17 cellular contexts compared by ENCODE assay signal in the genomic region with DNA sequence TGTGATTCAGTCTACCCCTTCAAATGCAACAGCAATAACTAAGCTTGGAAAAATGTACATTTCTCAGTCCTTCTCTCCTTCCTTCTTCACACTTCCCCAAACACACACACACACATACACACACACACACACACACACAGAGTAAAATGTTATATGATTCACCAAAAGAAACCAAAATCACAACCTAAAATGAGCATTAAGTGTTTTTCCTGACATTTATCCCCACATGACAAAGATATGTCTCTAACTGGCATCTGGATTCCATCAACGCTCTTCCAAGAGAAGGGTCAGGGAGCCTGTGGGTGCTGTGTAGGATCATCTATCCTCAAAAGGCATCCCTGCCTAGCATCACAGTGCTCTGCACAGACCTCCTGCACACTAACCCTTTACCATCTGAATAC. TPM values are rescaled to one million over a fixed set of nuclear protein-coding genes. Genes with fewer than 3 reads are reported as not detected.
DNase-seq lines count a peak whose midpoint lies in the region; ATAC-seq, FAIRE-seq and TF ChIP-seq lines count a peak whose summit lies in the region.
"Had no signal": no experiment of that assay in that cellular context is flagged by ENCODE, and none has a peak within 500 bp of the region (broad histone marks: within the 10 kb centered on the region; RNA-seq: fewer than 3 reads in every experiment).

No MANE protein-coding gene starts in this region.

- H3K27ac ChIP-seq in GM23248 (peak overlapping the region; percentile 82), astrocyte (ENCODE audit: low read depth, low read length) (no peak overlapping the region)
- H3K27ac ChIP-seq: SJCRH30 had no signal

- H3K27ac Mint-ChIP-seq in astrocyte (ENCODE audit: unreplicated experiment) (no peak overlapping the region), CD14-positive monocyte (no peak overlapping the region)
- H3K27ac Mint-ChIP-seq: CD4-positive, alpha-beta T cell; stimulated activated memory B cell treated with anti-CD40 and anti-IgM and Interleukin-4, amounts not matched to agents 10 μg/mL and 1 μg/mL and 100 μg/mL, for 72 hours had no signal

- H3K27me3 ChIP-seq in GM23248 (replicated peaks; ENCODE audit: insufficient read depth) = no peaks in the 10 kb centered on the region
- H3K27me3 ChIP-seq in astrocyte (ENCODE audit: insufficient read depth, low read length) = no peaks in the 10 kb centered on the region
- H3K27me3 ChIP-seq: SJCRH30 had no signal

- TF ChIP-seq CTCF in astrocyte (IDR thresholded peaks at IDR 0.05; ENCODE audit: insufficient read depth, low read depth, low read length) = no peak
- no peak for TF ChIP-seq CTCF in CD14-positive monocyte (IDR thresholded peaks at IDR 0.05)

- H3K36me3 ChIP-seq in GM23248 (ENCODE audit: low read depth) = 0 out of 2 replicates have a peak, but pooled peaks cover 6% of the 10 kb centered on the region
- H3K36me3 ChIP-seq in astrocyte (ENCODE audit: insufficient read depth, low read length) = no peaks in the 10 kb centered on the region
- H3K36me3 ChIP-seq: HAP-1 had no signal

- H4K20me1 ChIP-seq in GM23248 (ENCODE audit: insufficient read depth) (no peaks in the 10 kb centered on the region), astrocyte (ENCODE audit: insufficient read depth, low read length) (no peaks in the 10 kb centered on the region)

- H3K27me3 Mint-ChIP-seq in astrocyte (ENCODE audit: low read depth, unreplicated experiment) = no peaks in the 10 kb centered on the region
- peaks cover 0 to 3% (median 0%) of the 10 kb centered on the region in 3 donors for H3K27me3 Mint-ChIP-seq in CD14-positive monocyte (ENCODE audit: low read depth in 3 of 3)
- H3K27me3 Mint-ChIP-seq: CD4-positive, alpha-beta T cell; stimulated activated memory B cell treated with anti-CD40 and anti-IgM and Interleukin-4, amounts not matched to agents 10 μg/mL and 1 μg/mL and 100 μg/mL, for 72 hours had no signal

- H3K9me3 ChIP-seq in GM23248 (ENCODE audit: low read depth) = no peaks in the 10 kb centered on the region
- no peaks in the 10 kb centered on the region for H3K9me3 ChIP-seq in astrocyte (ENCODE audit: insufficient read depth, low read depth, low read length)
- H3K9me3 ChIP-seq: HAP-1, SJCRH30 had no signal

- H3K4me3 ChIP-seq in GM23248 (peak overlapping the region; percentile 50), astrocyte (ENCODE audit: insufficient read depth, low read depth, low read length) (no peak overlapping the region)
- H3K4me3 ChIP-seq: HAP-1, SJCRH30, skin epidermis had no signal

- intact Hi-C loops in CD14-positive monocyte (cut with micrococcal nuclease) = no loop called here

- H3K9me3 Mint-ChIP-seq in astrocyte (ENCODE audit: unreplicated experiment) (no peaks in the 10 kb centered on the region), CD14-positive monocyte (peaks cover 0 to 2% (median 0%) of the 10 kb centered on the region in 7 donors)
- H3K9me3 Mint-ChIP-seq: CD4-positive, alpha-beta T cell; stimulated activated memory B cell treated with anti-CD40 and anti-IgM and Interleukin-4, amounts not matched to agents 10 μg/mL and 1 μg/mL and 100 μg/mL, for 72 hours had no signal

- H3K4me3 Mint-ChIP-seq in astrocyte (ENCODE audit: unreplicated experiment) (no peak overlapping the region), CD14-positive monocyte (no peak overlapping the region)
- H3K4me3 Mint-ChIP-seq: CD4-positive, alpha-beta T cell; stimulated activated memory B cell treated with anti-CD40 and anti-IgM and Interleukin-4, amounts not matched to agents 10 μg/mL and 1 μg/mL and 100 μg/mL, for 72 hours had no signal

- H3K36me3 Mint-ChIP-seq in astrocyte (ENCODE audit: low read depth, unreplicated experiment) (peaks cover 9% of the 10 kb centered on the region), CD14-positive monocyte (no peaks in the 10 kb centered on the region)
- H3K36me3 Mint-ChIP-seq: stimulated activated memory B cell treated with anti-CD40 and anti-IgM and Interleukin-4, amounts not matched to agents 10 μg/mL and 1 μg/mL and 100 μg/mL, for 72 hours had no signal

- H3K79me2 ChIP-seq in GM23248 (ENCODE audit: insufficient read depth) (peaks cover 49% of the 10 kb centered on the region), astrocyte (ENCODE audit: insufficient read depth, low read length) (no peaks in the 10 kb centered on the region)

- H2AFZ ChIP-seq in GM23248 (no peak overlapping the region), astrocyte (ENCODE audit: low read depth, low read length) (no peak overlapping the region)

- in situ Hi-C loops in GM23248 (cut with MboI) = no loop called here

- H3K4me2 ChIP-seq in GM23248 (ENCODE audit: unreplicated experiment) (peak overlapping the region; percentile 85), astrocyte (ENCODE audit: low read length) (no peak overlapping the region)

- DNase-seq in GM23248 (peak; percentile 86), astrocyte (ENCODE audit: low read depth) (peak; percentile 63), islet precursor cell (peak; percentile 80), stromal cell of bone marrow (ENCODE audit: low read depth) (peak; percentile 40), CD14-positive monocyte (ENCODE audit: low spot score) (no peak), hepatic stellate cell (ENCODE audit: low spot score) (no peak), NCI-H345 treated with DMSO at 0.1 percent for 48 hours (lab: John Stamatoyannopoulos, UW; ENCODE audit: unreplicated experiment) (no peak)
- DNase-seq: activated T-cell treated with anti-CD3 and anti-CD28 coated beads, Interleukin-2, amount 50 U/mL, for 48 hours; CD4-positive, alpha-beta T cell; mammary epithelial cell; NCI-H1048; SJCRH30 had no signal

- H3K4me1 Mint-ChIP-seq in astrocyte (ENCODE audit: low read depth, unreplicated experiment) = peaks cover 48% of the 10 kb centered on the region
- no peaks in the 10 kb centered on the region for H3K4me1 Mint-ChIP-seq in CD14-positive monocyte
- H3K4me1 Mint-ChIP-seq: stimulated activated memory B cell treated with anti-CD40 and anti-IgM and Interleukin-4, amounts not matched to agents 10 μg/mL and 1 μg/mL and 100 μg/mL, for 72 hours had no signal

- peak; percentile 88 for FAIRE-seq in astrocyte (lab: Jason Lieb, UNC)
- FAIRE-seq: GM12892 had no signal

- peak overlapping the region; percentile 58 for H3K9ac ChIP-seq in GM23248
- H3K9ac ChIP-seq in astrocyte (ENCODE audit: low read length) = no peak overlapping the region

- H3K4me1 ChIP-seq in GM23248 (ENCODE audit: insufficient read depth) (peaks cover 72% of the 10 kb centered on the region), astrocyte (ENCODE audit: insufficient read depth, low read length) (peaks cover 10% of the 10 kb centered on the region)

- no peaks in the 10 kb centered on the region for H3K9me2 ChIP-seq in GM23248 (ENCODE audit: insufficient read depth)

- ATAC-seq in GM18909 (IDR thresholded peaks at IDR 0.05; ENCODE audit: poor library complexity, unreplicated experiment) = no peak
- ATAC-seq: stimulated activated memory B cell treated with anti-CD40 and anti-IgM and Interleukin-4, amounts not matched to agents 10 μg/mL and 1 μg/mL and 100 μg/mL, for 72 hours had no signal

- WGBS in GM23248 (ENCODE audit: low coverage in 1 of 2, low lambda C conversion rate in 2 of 2, missing lambda C conversion rate in 2 of 2), 2 experiments = 3 to 8% methylated on average over 1 of the region's 1 CpG

- H3F3A ChIP-seq in GM23248 (ENCODE audit: insufficient read depth) = peaks cover 74% of the 10 kb centered on the region

RNA-seq across cellular contexts. Expression of gene PDZRN3, which starts 21.0 kb away (rescaled TPM):
- total RNA-seq in GM23248 (2014; rRNA removed; shearing (Covaris generic)) = 32.1 and 35.6 TPM in 2 replicates
- polyA plus RNA-seq in GM23248 (2016; fragmentation: Nextera tagmentation; extraction: Ambion mirVana) = 22.3 TPM in 2 replicates
- 19.8 and 25.2 TPM in 2 replicates for total RNA-seq in astrocyte
- polyA plus RNA-seq in CD14-positive monocyte = not detected
- total RNA-seq: CD4-positive, alpha-beta T cell had no signal

Comparison
In these comparisons a context has a peak if more than half of its experiments do, and no peak if none do; other contexts are left out.
1. DNase-seq: peak in GM23248 (single experiment), astrocyte (single experiment), islet precursor cell (single experiment) and stromal cell of bone marrow (single experiment); none in CD14-positive monocyte (single experiment), hepatic stellate cell (single experiment) and NCI-H345 treated with DMSO at 0.1 percent for 48 hours (single experiment).